2 cellular contexts compared by ENCODE assay signal in genomic region chr16:84975066-84975465, GRCh38.
TF ChIP-seq lines count a peak whose summit lies in the region.

No MANE protein-coding gene starts in this region.

TF ChIP-seq in HepG2, 621 proteins besides CTCF, POLR2A, EP300 and RAD21 (continues in another document):
- TF ChIP-seq ZNF510 (CRISPR knock-in tag; IDR thresholded peaks at IDR 0.05; ENCODE audit: low read depth) (no peak), ZNF672 (CRISPR knock-in tag; IDR thresholded peaks at IDR 0.05) (no peak), ZSCAN30 (CRISPR knock-in tag; IDR thresholded peaks at IDR 0.05) (no peak), ZBTB25 (CRISPR knock-in tag; IDR thresholded peaks at IDR 0.05) (no peak), GTF3A (CRISPR knock-in tag; conservative IDR thresholded peaks at IDR 0.05) (no peak), NONO (IDR thresholded peaks at IDR 0.05) (no peak), NONO (CRISPR knock-in tag; conservative IDR thresholded peaks at IDR 0.05) (no peak), DBP (CRISPR knock-in tag; IDR thresholded peaks at IDR 0.05; ENCODE audit: not compliant biosample characterization) (no peak), HDAC2 (CRISPR knock-in tag; IDR thresholded peaks at IDR 0.05) (no peak), ZNF784 (CRISPR knock-in tag; IDR thresholded peaks at IDR 0.05; ENCODE audit: borderline replicate concordance) (no peak), ZNF781 (CRISPR knock-in tag; IDR thresholded peaks at IDR 0.05; ENCODE audit: borderline replicate concordance, not compliant biosample characterization) (no peak), ZNF629 (CRISPR knock-in tag; conservative IDR thresholded peaks at IDR 0.05) (no peak), AKAP8 (CRISPR knock-in tag; IDR thresholded peaks at IDR 0.05) (no peak), HNF4A (CRISPR knock-in tag; IDR thresholded peaks at IDR 0.05) (no peak), GMEB1 (CRISPR knock-in tag; IDR thresholded peaks at IDR 0.05; ENCODE audit: borderline replicate concordance) (no peak), ZFP1 (CRISPR knock-in tag; IDR thresholded peaks at IDR 0.05) (no peak), MYNN (CRISPR knock-in tag; IDR thresholded peaks at IDR 0.05; ENCODE audit: low read depth) (no peak), ZBTB33 (CRISPR knock-in tag; IDR thresholded peaks at IDR 0.05) (peak; percentile 70; the same call in 1 of the 2 replicates), ZBTB8A (CRISPR knock-in tag; IDR thresholded peaks at IDR 0.05; ENCODE audit: borderline replicate concordance, low read depth) (no peak), KLF6 (CRISPR knock-in tag; IDR thresholded peaks at IDR 0.05) (no peak)

TF ChIP-seq in K562, 482 proteins besides CTCF, POLR2A, EP300 and RAD21:
- no peak for TF ChIP-seq LARP7 (IDR thresholded peaks at IDR 0.05)
- peak; percentile 33 for TF ChIP-seq RBM22 (IDR thresholded peaks at IDR 0.05; ENCODE audit: low read depth, low read length, poor library complexity, severe bottlenecking)
- peak; percentile 34; the same call in 1 of the 2 replicates for TF ChIP-seq POLR2G (IDR thresholded peaks at IDR 0.05; ENCODE audit: low read depth, low read length)
TF ChIP-seq in K562: peak in this region for 2.
